Comparison of ENCODE assay signal across 16 cellular contexts in genomic region chr4:73615613-73616012, GRCh38. TPM values are rescaled to one million over a fixed set of nuclear protein-coding genes. Genes with fewer than 3 reads are reported as not detected.
A peak's percentile ranks its signal among the peaks of the same experiment; 100 is the strongest.
DNase-seq lines count a peak whose midpoint lies in the region; ATAC-seq, FAIRE-seq and TF ChIP-seq lines count a peak whose summit lies in the region.
"Had no signal": no experiment of that assay in that cellular context is flagged by ENCODE, and none has a peak within 500 bp of the region (broad histone marks: within the 10 kb centered on the region; RNA-seq: fewer than 3 reads in every experiment).

No MANE protein-coding gene starts in this region.

- no peak for TF ChIP-seq POLR2A in breast epithelium (IDR thresholded peaks at IDR 0.05)

- CTCF ChIA-PET in MCF 10A (lab: Yijun Ruan, JAX) = no interaction called here

- H3K9me3 ChIP-seq in breast epithelium = no peaks in the 10 kb centered on the region
- H3K9me3 ChIP-seq in small intestine (ENCODE audit: control insufficient read depth, low read depth) = no peaks in the 10 kb centered on the region

- H3K27me3 Mint-ChIP-seq in MCF 10A (ENCODE audit: insufficient read depth, unreplicated experiment) (no peaks in the 10 kb centered on the region), endothelial cell (ENCODE audit: unreplicated experiment) (peaks cover 2% of the 10 kb centered on the region)
- H3K27me3 Mint-ChIP-seq in T-helper 2 cell treated with Interferon-gamma antibody and Interleukin-4, amounts not matched to agents 5 μg/mL and 100 μg/mL, for 36 hours (ENCODE audit: low read depth) = peaks cover 5% of the 10 kb centered on the region

- H3K4me3 Mint-ChIP-seq in MCF 10A (ENCODE audit: unreplicated experiment) (no peak overlapping the region), endothelial cell (ENCODE audit: unreplicated experiment) (no peak overlapping the region)
- H3K4me3 Mint-ChIP-seq in T-helper 2 cell treated with Interferon-gamma antibody and Interleukin-4, amounts not matched to agents 5 μg/mL and 100 μg/mL, for 36 hours = no peak overlapping the region

- WGBS in small intestine, 3 donors = 53 to 79% (median 72%) methylated on average over 2 of the region's 2 CpGs

- POLR2A ChIA-PET in MCF 10A (lab: Yijun Ruan, JAX) = interaction anchor here (1.0 kb wide), 1 partner anchor 26 kb away, joined by 3 read pairs; no protein-coding TSS in a partner anchor

- H3K27me3 ChIP-seq in breast epithelium (no peaks in the 10 kb centered on the region), small intestine (ENCODE audit: control insufficient read depth in 2 of 2, insufficient read depth in 2 of 2, low read length in 2 of 2) (no peaks in the 10 kb centered on the region)

- BruUV-seq in MCF 10A (replicated peaks; lab: Mats Ljungman, UMichigan) = no TSS peak

- DNase-seq in breast epithelium (ENCODE audit: low spot score in 2 of 2) (peak in 1 of 2 donors; percentile 75), MCF 10A (ENCODE audit: unreplicated experiment) (no peak), SW480 (ENCODE audit: low spot score) (peak; percentile 71), iPS DF 19.7 (ENCODE audit: low read depth, low spot score) (peak; percentile 69), small intestine (no peak), endothelial cell (ENCODE audit: low spot score) (no peak)
- no peak for DNase-seq in T-helper 2 cell treated with Interferon-gamma antibody and Interleukin-4, amounts not matched to agents 5 μg/mL and 100 μg/mL, for 36 hours (ENCODE audit: low spot score)
- DNase-seq: activated CD4-positive, alpha-beta T cell treated with anti-CD3 and anti-CD28 coated beads, Interleukin-2, amount 50 U/mL, for 1 hour; DMS79; NCI-H1048; NCI-H524; Right ventricle myocardium superior; T-helper 9 cell had no signal

- H3K9me3 Mint-ChIP-seq in MCF 10A (ENCODE audit: unreplicated experiment) (peaks cover 7% of the 10 kb centered on the region), endothelial cell (ENCODE audit: unreplicated experiment) (no peaks in the 10 kb centered on the region)
- H3K9me3 Mint-ChIP-seq in T-helper 2 cell treated with Interferon-gamma antibody and Interleukin-4, amounts not matched to agents 5 μg/mL and 100 μg/mL, for 36 hours = no peaks in the 10 kb centered on the region

- peak overlapping the region; percentile 69 to 74 for H3K27ac ChIP-seq in breast epithelium
- H3K27ac ChIP-seq in small intestine (ENCODE audit: low read depth in 1 of 2, low read length in 1 of 2) = no peak overlapping the region
- H3K27ac ChIP-seq: coronary artery had no signal

- H3K36me3 ChIP-seq in breast epithelium (no peaks in the 10 kb centered on the region), small intestine (ENCODE audit: control insufficient read depth in 2 of 2, insufficient read depth in 2 of 2, low read length in 2 of 2) (peaks cover 0 to 4% of the 10 kb centered on the region in 2 donors)

- no peak for FAIRE-seq in small intestine (lab: Jason Lieb, UNC)

- H3K27ac Mint-ChIP-seq in MCF 10A (ENCODE audit: low read depth, unreplicated experiment) = no peak overlapping the region
- no peak overlapping the region for H3K27ac Mint-ChIP-seq in T-helper 2 cell treated with Interferon-gamma antibody and Interleukin-4, amounts not matched to agents 5 μg/mL and 100 μg/mL, for 36 hours
- no peak overlapping the region for H3K27ac Mint-ChIP-seq in endothelial cell (ENCODE audit: unreplicated experiment)

- H3K4me3 ChIP-seq in breast epithelium (no peak overlapping the region), small intestine (ENCODE audit: low read depth in 1 of 2, low read length in 2 of 2) (no peak overlapping the region)
- H3K4me3 ChIP-seq: coronary artery had no signal

- intact Hi-C loops in breast epithelium (cut with DNase I; ENCODE audit: low total_unique reads) = no loop called here
- intact Hi-C loops in MCF 10A (cut with micrococcal nuclease) = no loop called here

- no peak for TF ChIP-seq CTCF in breast epithelium (IDR thresholded peaks at IDR 0.05)
- no peak for TF ChIP-seq CTCF in MCF 10A (IDR thresholded peaks at IDR 0.05; ENCODE audit: unreplicated experiment)
- TF ChIP-seq CTCF in endothelial cell (IDR thresholded peaks at IDR 0.05; ENCODE audit: unreplicated experiment) = no peak

- H3K36me3 Mint-ChIP-seq in MCF 10A (ENCODE audit: insufficient read depth, unreplicated experiment) = no peaks in the 10 kb centered on the region
- H3K36me3 Mint-ChIP-seq in T-helper 2 cell treated with Interferon-gamma antibody and Interleukin-4, amounts not matched to agents 5 μg/mL and 100 μg/mL, for 36 hours (ENCODE audit: low read depth) = no peaks in the 10 kb centered on the region
- no peaks in the 10 kb centered on the region for H3K36me3 Mint-ChIP-seq in endothelial cell (ENCODE audit: low read depth, unreplicated experiment)

- no peak for ATAC-seq in GM19035 (IDR thresholded peaks at IDR 0.05; ENCODE audit: unreplicated experiment)

- H3K4me1 Mint-ChIP-seq in MCF 10A (ENCODE audit: insufficient read depth, unreplicated experiment) (peaks cover 41% of the 10 kb centered on the region), endothelial cell (ENCODE audit: unreplicated experiment) (no peaks in the 10 kb centered on the region)
- no peaks in the 10 kb centered on the region for H3K4me1 Mint-ChIP-seq in T-helper 2 cell treated with Interferon-gamma antibody and Interleukin-4, amounts not matched to agents 5 μg/mL and 100 μg/mL, for 36 hours (ENCODE audit: low read depth)

- H3K4me1 ChIP-seq in breast epithelium (no peaks in the 10 kb centered on the region), small intestine (ENCODE audit: control insufficient read depth in 2 of 2, insufficient read depth in 1 of 2, low read depth in 1 of 2, low read length in 1 of 2) (peaks cover 0 to 2% of the 10 kb centered on the region in 2 donors)

RNA-seq across cellular contexts. Expression of gene RASSF6, which starts 4.6 kb away (rescaled TPM):
- total RNA-seq in breast epithelium (10 to 100 TPM in 1 of 3 donors, 1 to 10 TPM in 1, not detected in 1; 4.6 to 11.7 TPM), MCF 10A (2022) (1.6 and 2.4 TPM in 2 replicates), endothelial cell (ENCODE audit: unreplicated experiment) (not detected)
- polyA plus RNA-seq in small intestine = 10 to 100 TPM in 2 of 3 donors, 1 to 10 TPM in 1; 4.1 to 16.3 (median 14.6) TPM
- total RNA-seq: osteoblast, Right ventricle myocardium superior had no signal

Comparison
In these comparisons a context has a peak if more than half of its experiments do, and no peak if none do; other contexts are left out.
1. DNase-seq: peak in SW480 (single experiment) and iPS DF 19.7 (single experiment); none in MCF 10A (single experiment), T-helper 2 cell treated with Interferon-gamma antibody and Interleukin-4, amounts not matched to agents 5 μg/mL and 100 μg/mL, for 36 hours (single experiment), small intestine (single experiment) and endothelial cell (single experiment).
2. H3K27ac ChIP-seq: peak in breast epithelium (2 of 2); none in small intestine (0 of 2).